ENCODE assay signal across 1 cellular context in the genomic region with DNA sequence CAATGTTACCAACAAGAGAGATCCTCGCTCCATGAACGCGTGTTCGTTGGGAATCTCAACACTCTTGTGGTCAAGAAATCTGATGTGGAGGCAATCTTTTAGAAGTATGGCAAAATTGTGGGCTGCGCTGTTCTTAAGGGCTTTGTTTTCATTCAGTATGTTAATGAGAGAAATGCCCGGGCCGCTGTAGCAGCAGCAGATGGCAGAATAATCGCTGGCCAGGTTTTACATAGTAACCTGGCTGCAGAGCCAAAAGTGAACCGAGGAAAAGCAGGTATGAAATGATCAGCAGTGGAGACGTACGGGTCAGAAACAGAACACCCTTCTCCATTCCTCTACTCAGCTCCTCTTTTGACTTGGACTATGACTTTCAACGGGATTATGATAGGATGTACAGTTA.
TF ChIP-seq lines count a peak whose summit lies in the region.

No MANE protein-coding gene starts in this region.

TF ChIP-seq in K562, 482 proteins besides CTCF, POLR2A, EP300 and RAD21:
- TF ChIP-seq CCAR2 (IDR thresholded peaks at IDR 0.05; ENCODE audit: low read depth, low read length), result no peak
- TF ChIP-seq THRA (IDR thresholded peaks at IDR 0.05), result no peak
- TF ChIP-seq PHF20 (IDR thresholded peaks at IDR 0.05; ENCODE audit: partially characterized antibody), result no peak
- TF ChIP-seq KDM1A (IDR thresholded peaks at IDR 0.05), result 0 out of 4 replicates have a peak, but pooled peaks of 1 of the 2 experiments have one; percentile 40
- TF ChIP-seq ARNT (IDR thresholded peaks at IDR 0.05), result no peak
TF ChIP-seq in K562: peak in this region for 1.
